8 cellular contexts compared by ENCODE assay signal in genomic region chr6:27752038-27752885, GRCh38.
DNase-seq lines count a peak whose midpoint lies in the region; ATAC-seq and TF ChIP-seq lines count a peak whose summit lies in the region.

No MANE protein-coding gene starts in this region.

- TF ChIP-seq CTCF in WI38 (IDR thresholded peaks at IDR 0.05; ENCODE audit: low read depth, low read length), result peak; percentile 52
- peak; percentile 80 for TF ChIP-seq CTCF in coronary artery (IDR thresholded peaks at IDR 0.05)

- intact Hi-C loops in Right ventricle myocardium inferior (cut with DNase I), result loop anchor here (2.0 to 10.0 kb wide), 5 partner anchors 151 to 625 kb away; partner anchors contain the start of gene ZNF184
- intact Hi-C loops in cardiac septum (cut with DNase I), result loop anchor here (1.0 to 2.0 kb wide), 2 partner anchors 233 to 574 kb away; no protein-coding TSS in a partner anchor
- intact Hi-C loops in left colon (cut with DNase I, micrococcal nuclease), result no loop called here

- DNase-seq in Right ventricle myocardium inferior (ENCODE audit: missing footprints) (no peak), cardiac septum (ENCODE audit: low spot score) (no peak), NCI-H2227 treated with DMSO at 0.1 percent for 48 hours (lab: John Stamatoyannopoulos, UW) (peak; percentile 89), coronary artery (ENCODE audit: low spot score) (no peak), left colon (peak; percentile 56 to 62)
- DNase-seq in stimulated activated CD4-positive, alpha-beta T cell treated with anti-CD3 and anti-CD28 coated beads, Interleukin-1b, Interleukin-23, amount 100 ng/mL, for 48 hours, result peak; percentile 35

- H3K27ac ChIP-seq in coronary artery, result peak overlapping the region; percentile 70 to 76

- peak overlapping the region; percentile 89 for H3K4me3 ChIP-seq in WI38 (ENCODE audit: low read depth, low read length)
- H3K4me3 ChIP-seq in coronary artery, result peak overlapping the region; percentile 79

- ATAC-seq in Right ventricle myocardium inferior, result peak; percentile 90
- peak; percentile 33 for ATAC-seq in HG03280 (IDR thresholded peaks at IDR 0.05; ENCODE audit: unreplicated experiment)
- peak; percentile 84 for ATAC-seq in left colon

Comparison
In these comparisons a context has a peak if more than half of its experiments do, and no peak if none do; other contexts are left out.
1. ATAC-seq: peak in every context shown above with its lines; median percentile 90 in Right ventricle myocardium inferior; 84 in left colon; 33 in HG03280.
2. DNase-seq: peak in NCI-H2227 treated with DMSO at 0.1 percent for 48 hours (single experiment), left colon (2 of 2) and stimulated activated CD4-positive, alpha-beta T cell treated with anti-CD3 and anti-CD28 coated beads, Interleukin-1b, Interleukin-23, amount 100 ng/mL, for 48 hours (single experiment); none in Right ventricle myocardium inferior (single experiment), cardiac septum (single experiment) and coronary artery (single experiment).
3. intact Hi-C loops: an anchor here in Right ventricle myocardium inferior (2.0 to 10.0 kb wide) and cardiac septum (1.0 to 2.0 kb wide); none called in left colon.